In the genomic region with DNA sequence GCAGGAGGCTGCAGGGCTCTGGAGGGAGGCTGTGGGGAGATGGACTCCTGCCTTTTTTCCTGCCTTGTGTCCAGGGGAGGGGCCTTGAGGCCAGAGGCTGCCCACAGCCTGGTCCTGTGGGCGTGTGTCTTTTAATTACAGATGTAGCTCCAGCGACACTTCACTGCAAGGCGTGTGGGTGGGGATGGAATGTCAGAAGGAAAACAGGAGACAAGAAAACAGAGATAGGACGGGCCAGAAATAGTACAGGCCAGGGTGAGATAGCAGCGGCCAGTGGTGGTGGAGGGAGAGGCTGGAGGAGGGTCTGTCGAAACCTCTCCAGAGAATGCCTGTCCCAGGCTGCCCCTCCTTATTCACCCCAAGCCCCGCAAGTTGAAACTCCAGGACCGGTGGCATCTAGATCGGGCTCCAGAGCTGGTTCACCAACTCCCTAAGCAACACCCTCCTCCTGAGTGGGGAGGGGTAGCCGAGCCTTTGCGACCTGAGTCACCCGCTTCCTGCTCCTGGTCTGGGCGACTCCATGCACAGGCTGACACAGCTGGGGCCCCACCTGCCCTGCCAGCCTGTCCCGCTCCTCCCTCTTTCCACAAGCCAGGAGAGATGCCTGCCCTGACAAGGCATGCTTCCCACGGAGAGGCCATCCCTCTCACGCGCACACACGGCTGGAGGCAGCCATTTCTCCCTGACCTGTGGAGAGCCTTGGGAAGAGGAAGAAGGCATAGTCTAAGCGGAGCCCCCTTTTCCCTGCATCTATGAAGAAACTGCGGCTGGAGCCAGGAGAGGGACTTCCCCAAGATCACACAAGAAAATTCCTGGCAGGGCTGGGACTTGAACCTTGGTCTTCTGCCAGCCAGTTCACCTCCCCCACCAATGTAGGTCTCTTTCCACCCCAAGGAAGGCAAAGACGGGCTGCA, we compare ENCODE assay signal across 1 cellular context.
TF ChIP-seq lines count a peak whose summit lies in the region.

No MANE protein-coding gene starts in this region.

TF ChIP-seq in K562, 482 proteins besides CTCF, POLR2A, EP300 and RAD21 (continued from another document and continues in another):
- TF ChIP-seq, protein P1, sequence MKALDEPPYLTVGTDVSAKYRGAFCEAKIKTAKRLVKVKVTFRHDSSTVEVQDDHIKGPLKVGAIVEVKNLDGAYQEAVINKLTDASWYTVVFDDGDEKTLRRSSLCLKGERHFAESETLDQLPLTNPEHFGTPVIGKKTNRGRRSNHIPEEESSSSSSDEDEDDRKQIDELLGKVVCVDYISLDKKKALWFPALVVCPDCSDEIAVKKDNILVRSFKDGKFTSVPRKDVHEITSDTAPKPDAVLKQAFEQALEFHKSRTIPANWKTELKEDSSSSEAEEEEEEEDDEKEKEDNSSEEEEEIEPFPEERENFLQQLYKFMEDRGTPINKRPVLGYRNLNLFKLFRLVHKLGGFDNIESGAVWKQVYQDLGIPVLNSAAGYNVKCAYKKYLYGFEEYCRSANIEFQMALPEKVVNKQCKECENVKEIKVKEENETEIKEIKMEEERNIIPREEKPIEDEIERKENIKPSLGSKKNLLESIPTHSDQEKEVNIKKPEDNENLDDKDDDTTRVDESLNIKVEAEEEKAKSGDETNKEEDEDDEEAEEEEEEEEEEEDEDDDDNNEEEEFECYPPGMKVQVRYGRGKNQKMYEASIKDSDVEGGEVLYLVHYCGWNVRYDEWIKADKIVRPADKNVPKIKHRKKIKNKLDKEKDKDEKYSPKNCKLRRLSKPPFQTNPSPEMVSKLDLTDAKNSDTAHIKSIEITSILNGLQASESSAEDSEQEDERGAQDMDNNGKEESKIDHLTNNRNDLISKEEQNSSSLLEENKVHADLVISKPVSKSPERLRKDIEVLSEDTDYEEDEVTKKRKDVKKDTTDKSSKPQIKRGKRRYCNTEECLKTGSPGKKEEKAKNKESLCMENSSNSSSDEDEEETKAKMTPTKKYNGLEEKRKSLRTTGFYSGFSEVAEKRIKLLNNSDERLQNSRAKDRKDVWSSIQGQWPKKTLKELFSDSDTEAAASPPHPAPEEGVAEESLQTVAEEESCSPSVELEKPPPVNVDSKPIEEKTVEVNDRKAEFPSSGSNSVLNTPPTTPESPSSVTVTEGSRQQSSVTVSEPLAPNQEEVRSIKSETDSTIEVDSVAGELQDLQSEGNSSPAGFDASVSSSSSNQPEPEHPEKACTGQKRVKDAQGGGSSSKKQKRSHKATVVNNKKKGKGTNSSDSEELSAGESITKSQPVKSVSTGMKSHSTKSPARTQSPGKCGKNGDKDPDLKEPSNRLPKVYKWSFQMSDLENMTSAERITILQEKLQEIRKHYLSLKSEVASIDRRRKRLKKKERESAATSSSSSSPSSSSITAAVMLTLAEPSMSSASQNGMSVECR (CRISPR knock-in tag; IDR thresholded peaks at IDR 0.05), result no peak
- TF ChIP-seq, protein P2, sequence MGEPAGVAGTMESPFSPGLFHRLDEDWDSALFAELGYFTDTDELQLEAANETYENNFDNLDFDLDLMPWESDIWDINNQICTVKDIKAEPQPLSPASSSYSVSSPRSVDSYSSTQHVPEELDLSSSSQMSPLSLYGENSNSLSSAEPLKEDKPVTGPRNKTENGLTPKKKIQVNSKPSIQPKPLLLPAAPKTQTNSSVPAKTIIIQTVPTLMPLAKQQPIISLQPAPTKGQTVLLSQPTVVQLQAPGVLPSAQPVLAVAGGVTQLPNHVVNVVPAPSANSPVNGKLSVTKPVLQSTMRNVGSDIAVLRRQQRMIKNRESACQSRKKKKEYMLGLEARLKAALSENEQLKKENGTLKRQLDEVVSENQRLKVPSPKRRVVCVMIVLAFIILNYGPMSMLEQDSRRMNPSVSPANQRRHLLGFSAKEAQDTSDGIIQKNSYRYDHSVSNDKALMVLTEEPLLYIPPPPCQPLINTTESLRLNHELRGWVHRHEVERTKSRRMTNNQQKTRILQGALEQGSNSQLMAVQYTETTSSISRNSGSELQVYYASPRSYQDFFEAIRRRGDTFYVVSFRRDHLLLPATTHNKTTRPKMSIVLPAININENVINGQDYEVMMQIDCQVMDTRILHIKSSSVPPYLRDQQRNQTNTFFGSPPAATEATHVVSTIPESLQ (CRISPR knock-in tag; IDR thresholded peaks at IDR 0.05), result no peak
- TF ChIP-seq, protein P3, sequence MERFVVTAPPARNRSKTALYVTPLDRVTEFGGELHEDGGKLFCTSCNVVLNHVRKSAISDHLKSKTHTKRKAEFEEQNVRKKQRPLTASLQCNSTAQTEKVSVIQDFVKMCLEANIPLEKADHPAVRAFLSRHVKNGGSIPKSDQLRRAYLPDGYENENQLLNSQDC (CRISPR knock-in tag; IDR thresholded peaks at IDR 0.05), result no peak
- TF ChIP-seq ZNF583 (CRISPR knock-in tag; IDR thresholded peaks at IDR 0.05), result no peak
- TF ChIP-seq NR4A1 (CRISPR knock-in tag; IDR thresholded peaks at IDR 0.05), result no peak
- TF ChIP-seq NR4A1 (tag; IDR thresholded peaks at IDR 0.05), result 0 out of 2 replicates have a peak, but pooled peaks have one; percentile 71
- no peak for TF ChIP-seq ZNF57 (CRISPR knock-in tag; IDR thresholded peaks at IDR 0.05)
- TF ChIP-seq KHSRP (IDR thresholded peaks at IDR 0.05), result no peak
- TF ChIP-seq DDX20 (tag; IDR thresholded peaks at IDR 0.05; ENCODE audit: low read depth), result no peak
- peak; percentile 37; the same call in 1 of the 2 replicates for TF ChIP-seq ZNF175 (CRISPR knock-in tag; IDR thresholded peaks at IDR 0.05; ENCODE audit: low read depth)
- TF ChIP-seq RHOXF2B (CRISPR knock-in tag; conservative IDR thresholded peaks at IDR 0.05), result no peak
- no peak for TF ChIP-seq SMAD2 (IDR thresholded peaks at IDR 0.05; ENCODE audit: low read depth, low read length)
- TF ChIP-seq, protein P4, sequence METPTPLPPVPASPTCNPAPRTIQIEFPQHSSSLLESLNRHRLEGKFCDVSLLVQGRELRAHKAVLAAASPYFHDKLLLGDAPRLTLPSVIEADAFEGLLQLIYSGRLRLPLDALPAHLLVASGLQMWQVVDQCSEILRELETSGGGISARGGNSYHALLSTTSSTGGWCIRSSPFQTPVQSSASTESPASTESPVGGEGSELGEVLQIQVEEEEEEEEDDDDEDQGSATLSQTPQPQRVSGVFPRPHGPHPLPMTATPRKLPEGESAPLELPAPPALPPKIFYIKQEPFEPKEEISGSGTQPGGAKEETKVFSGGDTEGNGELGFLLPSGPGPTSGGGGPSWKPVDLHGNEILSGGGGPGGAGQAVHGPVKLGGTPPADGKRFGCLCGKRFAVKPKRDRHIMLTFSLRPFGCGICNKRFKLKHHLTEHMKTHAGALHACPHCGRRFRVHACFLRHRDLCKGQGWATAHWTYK (CRISPR knock-in tag; IDR thresholded peaks at IDR 0.05), result no peak
- no peak for TF ChIP-seq KAT2B (IDR thresholded peaks at IDR 0.05; ENCODE audit: low read depth, low read length)
- TF ChIP-seq TCF7L2 (IDR thresholded peaks at IDR 0.05; ENCODE audit: low read depth, low read length), result no peak
- TF ChIP-seq GATA2 (CRISPR knock-in tag; IDR thresholded peaks at IDR 0.05), result no peak
- TF ChIP-seq BMI1 (IDR thresholded peaks at IDR 0.05; ENCODE audit: low read length), result no peak
- no peak for TF ChIP-seq ZNF3 (CRISPR knock-in tag; IDR thresholded peaks at IDR 0.05)
- TF ChIP-seq ILF3 (IDR thresholded peaks at IDR 0.05; ENCODE audit: borderline replicate concordance), result no peak
- TF ChIP-seq ZNF197 (CRISPR knock-in tag; IDR thresholded peaks at IDR 0.05; ENCODE audit: low read depth), result no peak
- TF ChIP-seq, protein P5, sequence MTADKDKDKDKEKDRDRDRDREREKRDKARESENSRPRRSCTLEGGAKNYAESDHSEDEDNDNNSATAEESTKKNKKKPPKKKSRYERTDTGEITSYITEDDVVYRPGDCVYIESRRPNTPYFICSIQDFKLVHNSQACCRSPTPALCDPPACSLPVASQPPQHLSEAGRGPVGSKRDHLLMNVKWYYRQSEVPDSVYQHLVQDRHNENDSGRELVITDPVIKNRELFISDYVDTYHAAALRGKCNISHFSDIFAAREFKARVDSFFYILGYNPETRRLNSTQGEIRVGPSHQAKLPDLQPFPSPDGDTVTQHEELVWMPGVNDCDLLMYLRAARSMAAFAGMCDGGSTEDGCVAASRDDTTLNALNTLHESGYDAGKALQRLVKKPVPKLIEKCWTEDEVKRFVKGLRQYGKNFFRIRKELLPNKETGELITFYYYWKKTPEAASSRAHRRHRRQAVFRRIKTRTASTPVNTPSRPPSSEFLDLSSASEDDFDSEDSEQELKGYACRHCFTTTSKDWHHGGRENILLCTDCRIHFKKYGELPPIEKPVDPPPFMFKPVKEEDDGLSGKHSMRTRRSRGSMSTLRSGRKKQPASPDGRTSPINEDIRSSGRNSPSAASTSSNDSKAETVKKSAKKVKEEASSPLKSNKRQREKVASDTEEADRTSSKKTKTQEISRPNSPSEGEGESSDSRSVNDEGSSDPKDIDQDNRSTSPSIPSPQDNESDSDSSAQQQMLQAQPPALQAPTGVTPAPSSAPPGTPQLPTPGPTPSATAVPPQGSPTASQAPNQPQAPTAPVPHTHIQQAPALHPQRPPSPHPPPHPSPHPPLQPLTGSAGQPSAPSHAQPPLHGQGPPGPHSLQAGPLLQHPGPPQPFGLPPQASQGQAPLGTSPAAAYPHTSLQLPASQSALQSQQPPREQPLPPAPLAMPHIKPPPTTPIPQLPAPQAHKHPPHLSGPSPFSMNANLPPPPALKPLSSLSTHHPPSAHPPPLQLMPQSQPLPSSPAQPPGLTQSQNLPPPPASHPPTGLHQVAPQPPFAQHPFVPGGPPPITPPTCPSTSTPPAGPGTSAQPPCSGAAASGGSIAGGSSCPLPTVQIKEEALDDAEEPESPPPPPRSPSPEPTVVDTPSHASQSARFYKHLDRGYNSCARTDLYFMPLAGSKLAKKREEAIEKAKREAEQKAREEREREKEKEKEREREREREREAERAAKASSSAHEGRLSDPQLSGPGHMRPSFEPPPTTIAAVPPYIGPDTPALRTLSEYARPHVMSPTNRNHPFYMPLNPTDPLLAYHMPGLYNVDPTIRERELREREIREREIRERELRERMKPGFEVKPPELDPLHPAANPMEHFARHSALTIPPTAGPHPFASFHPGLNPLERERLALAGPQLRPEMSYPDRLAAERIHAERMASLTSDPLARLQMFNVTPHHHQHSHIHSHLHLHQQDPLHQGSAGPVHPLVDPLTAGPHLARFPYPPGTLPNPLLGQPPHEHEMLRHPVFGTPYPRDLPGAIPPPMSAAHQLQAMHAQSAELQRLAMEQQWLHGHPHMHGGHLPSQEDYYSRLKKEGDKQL (CRISPR knock-in tag; IDR thresholded peaks at IDR 0.05; ENCODE audit: borderline replicate concordance), result no peak
- no peak; the same call in none of the 2 replicates for TF ChIP-seq KLF13 (tag; IDR thresholded peaks at IDR 0.05; ENCODE audit: borderline replicate concordance, low read depth)
- TF ChIP-seq FOXM1 (IDR thresholded peaks at IDR 0.05; ENCODE audit: low read depth), result no peak
- TF ChIP-seq FOXM1 (CRISPR knock-in tag; IDR thresholded peaks at IDR 0.05; ENCODE audit: low read depth), result 0 out of 2 replicates have a peak, but pooled peaks have one; percentile 53
- no peak for TF ChIP-seq RFX7 (CRISPR knock-in tag; IDR thresholded peaks at IDR 0.05)
- peak; percentile 62 for TF ChIP-seq NBN (IDR thresholded peaks at IDR 0.05; ENCODE audit: low read depth)
- peak; percentile 59 for TF ChIP-seq ATF7 (IDR thresholded peaks at IDR 0.05)
- TF ChIP-seq, protein P6, sequence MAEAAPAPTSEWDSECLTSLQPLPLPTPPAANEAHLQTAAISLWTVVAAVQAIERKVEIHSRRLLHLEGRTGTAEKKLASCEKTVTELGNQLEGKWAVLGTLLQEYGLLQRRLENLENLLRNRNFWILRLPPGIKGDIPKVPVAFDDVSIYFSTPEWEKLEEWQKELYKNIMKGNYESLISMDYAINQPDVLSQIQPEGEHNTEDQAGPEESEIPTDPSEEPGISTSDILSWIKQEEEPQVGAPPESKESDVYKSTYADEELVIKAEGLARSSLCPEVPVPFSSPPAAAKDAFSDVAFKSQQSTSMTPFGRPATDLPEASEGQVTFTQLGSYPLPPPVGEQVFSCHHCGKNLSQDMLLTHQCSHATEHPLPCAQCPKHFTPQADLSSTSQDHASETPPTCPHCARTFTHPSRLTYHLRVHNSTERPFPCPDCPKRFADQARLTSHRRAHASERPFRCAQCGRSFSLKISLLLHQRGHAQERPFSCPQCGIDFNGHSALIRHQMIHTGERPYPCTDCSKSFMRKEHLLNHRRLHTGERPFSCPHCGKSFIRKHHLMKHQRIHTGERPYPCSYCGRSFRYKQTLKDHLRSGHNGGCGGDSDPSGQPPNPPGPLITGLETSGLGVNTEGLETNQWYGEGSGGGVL (CRISPR knock-in tag; IDR thresholded peaks at IDR 0.05), result no peak
- TF ChIP-seq, protein P7, sequence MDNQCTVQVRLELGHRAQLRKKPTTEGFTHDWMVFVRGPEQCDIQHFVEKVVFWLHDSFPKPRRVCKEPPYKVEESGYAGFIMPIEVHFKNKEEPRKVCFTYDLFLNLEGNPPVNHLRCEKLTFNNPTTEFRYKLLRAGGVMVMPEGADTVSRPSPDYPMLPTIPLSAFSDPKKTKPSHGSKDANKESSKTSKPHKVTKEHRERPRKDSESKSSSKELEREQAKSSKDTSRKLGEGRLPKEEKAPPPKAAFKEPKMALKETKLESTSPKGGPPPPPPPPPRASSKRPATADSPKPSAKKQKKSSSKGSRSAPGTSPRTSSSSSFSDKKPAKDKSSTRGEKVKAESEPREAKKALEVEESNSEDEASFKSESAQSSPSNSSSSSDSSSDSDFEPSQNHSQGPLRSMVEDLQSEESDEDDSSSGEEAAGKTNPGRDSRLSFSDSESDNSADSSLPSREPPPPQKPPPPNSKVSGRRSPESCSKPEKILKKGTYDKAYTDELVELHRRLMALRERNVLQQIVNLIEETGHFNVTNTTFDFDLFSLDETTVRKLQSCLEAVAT (IDR thresholded peaks at IDR 0.05), result no peak
- TF ChIP-seq, protein P8, sequence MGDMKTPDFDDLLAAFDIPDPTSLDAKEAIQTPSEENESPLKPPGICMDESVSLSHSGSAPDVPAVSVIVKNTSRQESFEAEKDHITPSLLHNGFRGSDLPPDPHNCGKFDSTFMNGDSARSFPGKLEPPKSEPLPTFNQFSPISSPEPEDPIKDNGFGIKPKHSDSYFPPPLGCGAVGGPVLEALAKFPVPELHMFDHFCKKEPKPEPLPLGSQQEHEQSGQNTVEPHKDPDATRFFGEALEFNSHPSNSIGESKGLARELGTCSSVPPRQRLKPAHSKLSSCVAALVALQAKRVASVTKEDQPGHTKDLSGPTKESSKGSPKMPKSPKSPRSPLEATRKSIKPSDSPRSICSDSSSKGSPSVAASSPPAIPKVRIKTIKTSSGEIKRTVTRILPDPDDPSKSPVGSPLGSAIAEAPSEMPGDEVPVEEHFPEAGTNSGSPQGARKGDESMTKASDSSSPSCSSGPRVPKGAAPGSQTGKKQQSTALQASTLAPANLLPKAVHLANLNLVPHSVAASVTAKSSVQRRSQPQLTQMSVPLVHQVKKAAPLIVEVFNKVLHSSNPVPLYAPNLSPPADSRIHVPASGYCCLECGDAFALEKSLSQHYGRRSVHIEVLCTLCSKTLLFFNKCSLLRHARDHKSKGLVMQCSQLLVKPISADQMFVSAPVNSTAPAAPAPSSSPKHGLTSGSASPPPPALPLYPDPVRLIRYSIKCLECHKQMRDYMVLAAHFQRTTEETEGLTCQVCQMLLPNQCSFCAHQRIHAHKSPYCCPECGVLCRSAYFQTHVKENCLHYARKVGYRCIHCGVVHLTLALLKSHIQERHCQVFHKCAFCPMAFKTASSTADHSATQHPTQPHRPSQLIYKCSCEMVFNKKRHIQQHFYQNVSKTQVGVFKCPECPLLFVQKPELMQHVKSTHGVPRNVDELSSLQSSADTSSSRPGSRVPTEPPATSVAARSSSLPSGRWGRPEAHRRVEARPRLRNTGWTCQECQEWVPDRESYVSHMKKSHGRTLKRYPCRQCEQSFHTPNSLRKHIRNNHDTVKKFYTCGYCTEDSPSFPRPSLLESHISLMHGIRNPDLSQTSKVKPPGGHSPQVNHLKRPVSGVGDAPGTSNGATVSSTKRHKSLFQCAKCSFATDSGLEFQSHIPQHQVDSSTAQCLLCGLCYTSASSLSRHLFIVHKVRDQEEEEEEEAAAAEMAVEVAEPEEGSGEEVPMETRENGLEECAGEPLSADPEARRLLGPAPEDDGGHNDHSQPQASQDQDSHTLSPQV (IDR thresholded peaks at IDR 0.05), result peak; percentile 69
- no peak for TF ChIP-seq ZNF354B (CRISPR knock-in tag; IDR thresholded peaks at IDR 0.05)
- TF ChIP-seq KLF16 (IDR thresholded peaks at IDR 0.05), result peak; percentile 61
- no peak for TF ChIP-seq ZKSCAN8 (CRISPR knock-in tag; IDR thresholded peaks at IDR 0.05)
- TF ChIP-seq EP400 (IDR thresholded peaks at IDR 0.05), result peak; percentile 68
- TF ChIP-seq CHD2 (IDR thresholded peaks at IDR 0.05; ENCODE audit: low read depth, low read length), result no peak
